ENCODE assay signal across 8 cellular contexts in genomic region chr10:74824184-74825032, GRCh38. TPM values are rescaled to one million over a fixed set of nuclear protein-coding genes. Genes with fewer than 3 reads are reported as not detected.
DNase-seq lines count a peak whose midpoint lies in the region; ATAC-seq, FAIRE-seq and TF ChIP-seq lines count a peak whose summit lies in the region.

No MANE protein-coding gene starts in this region.

- intact Hi-C loops in heart right ventricle (cut with DNase I) = loop anchor here in 8 of 10 donors (5.0 to 10.0 kb wide), 15 partner anchors 100 to 670 kb away; partner anchors contain the start of genes ADK (in 1 of the 8), AP3M1 (in 1 of the 8), COMTD1 (in 1 of the 8) and SAMD8 (in 1 of the 8)
- intact Hi-C loops in cardiac septum (cut with DNase I) = loop anchor here (5.0 to 10.0 kb wide), 3 partner anchors 193 to 410 kb away; partner anchors contain the start of gene COMTD1

- no peaks in the 10 kb centered on the region for H3K9me3 ChIP-seq in heart right ventricle

- H3K27me3 ChIP-seq in heart right ventricle = no peaks in the 10 kb centered on the region

- H3K4me3 ChIP-seq in heart right ventricle (peak overlapping the region; percentile 73 to 97 (median 89)), skeletal muscle cell (ENCODE audit: low read depth, low read length) (peak overlapping the region; percentile 86)

- no peak for DNase-seq in heart right ventricle
- no peak for DNase-seq in cardiac septum (ENCODE audit: low spot score)
- peak; percentile 13 for DNase-seq in activated T-helper 1 cell treated with Interleukin-2 at 50 U/mL for 16 hours (ENCODE audit: low read depth)
- DNase-seq in germinal center (ENCODE audit: low spot score) = peak; percentile 54
- no peak for DNase-seq in skeletal muscle cell (ENCODE audit: low read depth)
- no peak for DNase-seq in HPDE6-E6E7 (ENCODE audit: extremely low spot score)
- DNase-seq in RCC 7860 (ENCODE audit: low spot score) = no peak
- no peak for DNase-seq in NCI-H1092 (lab: John Stamatoyannopoulos, UW)

- FAIRE-seq in RCC 7860 (lab: Jason Lieb, UNC) = no peak

- ATAC-seq in heart right ventricle = no peak

- 24 to 26% methylated on average over 26 of the region's 26 CpGs for WGBS in heart right ventricle, 2 donors

- TF ChIP-seq CTCF in heart right ventricle (IDR thresholded peaks at IDR 0.05) = no peak

- H3K36me3 ChIP-seq in heart right ventricle = no peaks in the 10 kb centered on the region

- peak overlapping the region; percentile 84 to 100 (median 94) for H3K27ac ChIP-seq in heart right ventricle

- H3K4me1 ChIP-seq in heart right ventricle = peaks cover 5 to 57% (median 44%) of the 10 kb centered on the region in 9 donors

RNA-seq across cellular contexts. Expression of gene KAT6B, which starts 2.0 kb away (rescaled TPM):
- total RNA-seq in heart right ventricle = 10 to 100 TPM; 28.3 to 58.4 (median 51.5) TPM
- 10 to 100 TPM in 1 of 2 donors, 1 to 10 TPM in 1; 3.4 to 15.4 TPM for polyA plus RNA-seq in heart right ventricle
- 47.5 TPM for total RNA-seq in cardiac septum

Comparison
In these comparisons a context has a peak if more than half of its experiments do, and no peak if none do; other contexts are left out.
1. DNase-seq: peak in activated T-helper 1 cell treated with Interleukin-2 at 50 U/mL for 16 hours (single experiment) and germinal center (single experiment); none in heart right ventricle (0 of 2), cardiac septum (single experiment), skeletal muscle cell (single experiment), HPDE6-E6E7 (single experiment), RCC 7860 (single experiment) and NCI-H1092 (single experiment).